11 cellular contexts compared by ENCODE assay signal in genomic region chr7:108135446-108136190, GRCh38. TPM values are rescaled to one million over a fixed set of nuclear protein-coding genes. Genes with fewer than 3 reads are reported as not detected.
A peak's percentile ranks its signal among the peaks of the same experiment; 100 is the strongest.
DNase-seq lines count a peak whose midpoint lies in the region; ATAC-seq, FAIRE-seq and TF ChIP-seq lines count a peak whose summit lies in the region.
"Had no signal": no experiment of that assay in that cellular context is flagged by ENCODE, and none has a peak within 500 bp of the region (broad histone marks: within the 10 kb centered on the region; RNA-seq: fewer than 3 reads in every experiment).

No MANE protein-coding gene starts in this region.

- peak overlapping the region in 7 of 10 donors; percentile 0 to 69 (median 40) for H3K4me3 Mint-ChIP-seq in naive thymus-derived CD4-positive, alpha-beta T cell
- H3K4me3 Mint-ChIP-seq: brain, nephron had no signal

- H3K27me3 ChIP-seq in naive thymus-derived CD4-positive, alpha-beta T cell (ENCODE audit: control insufficient read depth in 2 of 2, insufficient read depth in 2 of 2, low read length in 2 of 2): no peaks in the 10 kb centered on the region
- no peaks in the 10 kb centered on the region for H3K27me3 ChIP-seq in pancreas

- DNase-seq in MV-4-11 (lab: John Stamatoyannopoulos, UW) (peak; percentile 91), erythroblast (lab: John Stamatoyannopoulos, UW) (no peak), DMS 273 (lab: John Stamatoyannopoulos, UW; ENCODE audit: unreplicated experiment) (no peak), HT-29 (ENCODE audit: low spot score) (no peak), pancreas (no peak)
- peak in 4 of 9 donors; percentile 15 to 32 (median 24) for DNase-seq in naive thymus-derived CD4-positive, alpha-beta T cell

- peaks cover 0 to 5% (median 0%) of the 10 kb centered on the region in 11 donors for H3K9me3 Mint-ChIP-seq in naive thymus-derived CD4-positive, alpha-beta T cell
- H3K9me3 Mint-ChIP-seq: nephron had no signal

- H3K27me3 Mint-ChIP-seq in naive thymus-derived CD4-positive, alpha-beta T cell: peaks cover 0 to 26% (median 5%) of the 10 kb centered on the region in 5 donors
- H3K27me3 Mint-ChIP-seq: brain had no signal

- 85 to 87% methylated on average over 7 of the region's 7 CpGs for WGBS in pancreas, 2 donors

- H3K27ac Mint-ChIP-seq in naive thymus-derived CD4-positive, alpha-beta T cell: peak overlapping the region; percentile 18 to 89 (median 81)
- H3K27ac Mint-ChIP-seq: brain, nephron had no signal

- TF ChIP-seq CTCF in pancreas (IDR thresholded peaks at IDR 0.05): no peak

- H3K4me1 Mint-ChIP-seq in naive thymus-derived CD4-positive, alpha-beta T cell: peaks cover 9 to 24% (median 17%) of the 10 kb centered on the region in 7 donors

- TF ChIP-seq POLR2A in erythroblast (IDR thresholded peaks at IDR 0.05; ENCODE audit: low read length): no peak

- H3K36me3 Mint-ChIP-seq in naive thymus-derived CD4-positive, alpha-beta T cell: peaks cover 0 to 13% (median 0%) of the 10 kb centered on the region in 5 donors
- H3K36me3 Mint-ChIP-seq: brain had no signal

- H3K4me3 ChIP-seq in naive thymus-derived CD4-positive, alpha-beta T cell (ENCODE audit: low read length): no peak overlapping the region
- H3K4me3 ChIP-seq in pancreas: no peak overlapping the region

- CTCF ChIA-PET in naive thymus-derived CD4-positive, alpha-beta T cell (lab: Charles Lee): interaction anchor here (1.4 kb wide), 1 partner anchor 11 kb away, joined by 9 read pairs; no protein-coding TSS in a partner anchor

- no peak overlapping the region for H3K27ac ChIP-seq in naive thymus-derived CD4-positive, alpha-beta T cell (ENCODE audit: low read depth, low read length)
- no peak overlapping the region for H3K27ac ChIP-seq in pancreas
- H3K27ac ChIP-seq: KMS-11 had no signal

- FAIRE-seq in pancreas (lab: Jason Lieb, UNC): no peak

- POLR2A ChIA-PET in naive thymus-derived CD4-positive, alpha-beta T cell (lab: Charles Lee): interaction anchor here (0.6 kb wide), 1 partner anchor 93 kb away, joined by 4 read pairs; no protein-coding TSS in a partner anchor

- intact Hi-C loops in naive thymus-derived CD4-positive, alpha-beta T cell (cut with micrococcal nuclease): no loop called here
- intact Hi-C loops in pancreas (cut with DNase I): no loop called here

- ATAC-seq in GM18870 (IDR thresholded peaks at IDR 0.05; ENCODE audit: unreplicated experiment) (peak; percentile 98), HG02588 (IDR thresholded peaks at IDR 0.05; ENCODE audit: unreplicated experiment) (peak; percentile 98), pancreas (no peak)
- peak; percentile 77 for ATAC-seq in naive thymus-derived CD4-positive, alpha-beta T cell

- H3K4me1 ChIP-seq in naive thymus-derived CD4-positive, alpha-beta T cell (ENCODE audit: control insufficient read depth in 2 of 2, insufficient read depth in 2 of 2, low read length in 2 of 2): peaks cover 0 to 9% of the 10 kb centered on the region in 2 donors
- H3K4me1 ChIP-seq in pancreas: no peaks in the 10 kb centered on the region

- no peaks in the 10 kb centered on the region for H3K9me3 ChIP-seq in naive thymus-derived CD4-positive, alpha-beta T cell (ENCODE audit: control insufficient read depth in 2 of 3, low read length in 3 of 3)
- H3K9me3 ChIP-seq in pancreas: no peaks in the 10 kb centered on the region

- H3K36me3 ChIP-seq in naive thymus-derived CD4-positive, alpha-beta T cell (ENCODE audit: control insufficient read depth in 2 of 3, insufficient read depth in 3 of 3, low read length in 3 of 3): no peaks in the 10 kb centered on the region
- H3K36me3 ChIP-seq in pancreas: no peaks in the 10 kb centered on the region

RNA-seq across cellular contexts. Expression of gene LAMB4, which starts 5.5 kb away (rescaled TPM):
- under 1 TPM in 1 of 5 experiments, not detected in 4; 0.17 TPM for total RNA-seq in naive thymus-derived CD4-positive, alpha-beta T cell
- not detected for polyA plus RNA-seq in naive thymus-derived CD4-positive, alpha-beta T cell
- 0.03 TPM in 1 of 2 replicates, not detected in the other for total RNA-seq in HT-29 (2014; rRNA removed; shearing (Covaris generic))
- total RNA-seq in pancreas: under 1 TPM; 0.22 to 0.78 (median 0.50) TPM
- under 1 TPM; 0.40 to 0.72 TPM for polyA plus RNA-seq in pancreas

Comparison
In these comparisons a context has a peak if more than half of its experiments do, and no peak if none do; other contexts are left out.
1. ATAC-seq: peak in GM18870 (single experiment), HG02588 (single experiment) and naive thymus-derived CD4-positive, alpha-beta T cell (single experiment); none in pancreas (0 of 4).